ENCODE assay signal across 7 cellular contexts in genomic region chr18:77056399-77057015, GRCh38.
DNase-seq lines count a peak whose midpoint lies in the region; ATAC-seq lines count a peak whose summit lies in the region.

No MANE protein-coding gene starts in this region.

- H3K4me3 Mint-ChIP-seq in activated CD4-positive, alpha-beta memory T cell treated with anti-CD3 and anti-CD28 coated beads for 36 hours = peak overlapping the region; percentile 81
- peak overlapping the region; percentile 69 for H3K4me3 Mint-ChIP-seq in stimulated activated effector memory CD8-positive, alpha-beta T cell treated with anti-CD3 and anti-CD28 coated beads, Interleukin-12 subunit alpha, Interleukin-12 subunit beta, amount 100 ng/mL, for 72 hours

- CTCF ChIA-PET in activated CD4-positive, alpha-beta memory T cell treated with anti-CD3 and anti-CD28 coated beads for 36 hours (lab: Charles Lee) = interaction anchor here (0.9 to 11.9 kb wide), 8 partner anchors 9 to 253 kb away, joined by 3 to 88 read pairs (median 4); no protein-coding TSS in a partner anchor

- intact Hi-C loops in activated CD4-positive, alpha-beta memory T cell treated with anti-CD3 and anti-CD28 coated beads for 36 hours (cut with micrococcal nuclease) = no loop called here

- POLR2A ChIA-PET in activated CD4-positive, alpha-beta memory T cell treated with anti-CD3 and anti-CD28 coated beads for 36 hours (lab: Charles Lee) = interaction anchor here (1.2 kb wide), 1 partner anchor 10 kb away, joined by 4 read pairs; no protein-coding TSS in a partner anchor

- H3K27ac Mint-ChIP-seq in activated CD4-positive, alpha-beta memory T cell treated with anti-CD3 and anti-CD28 coated beads for 36 hours = peak overlapping the region; percentile 96
- peak overlapping the region; percentile 98 for H3K27ac Mint-ChIP-seq in stimulated activated effector memory CD8-positive, alpha-beta T cell treated with anti-CD3 and anti-CD28 coated beads, Interleukin-12 subunit alpha, Interleukin-12 subunit beta, amount 100 ng/mL, for 72 hours

- H3K27me3 Mint-ChIP-seq in activated CD4-positive, alpha-beta memory T cell treated with anti-CD3 and anti-CD28 coated beads for 36 hours = no peaks in the 10 kb centered on the region

- no peaks in the 10 kb centered on the region for H3K9me3 Mint-ChIP-seq in activated CD4-positive, alpha-beta memory T cell treated with anti-CD3 and anti-CD28 coated beads for 36 hours
- H3K9me3 Mint-ChIP-seq in stimulated activated effector memory CD8-positive, alpha-beta T cell treated with anti-CD3 and anti-CD28 coated beads, Interleukin-12 subunit alpha, Interleukin-12 subunit beta, amount 100 ng/mL, for 72 hours = no peaks in the 10 kb centered on the region

- DNase-seq in HuH-7 (ENCODE audit: low spot score) (peak; percentile 50), iPS-NIHi11 (ENCODE audit: low spot score) (peak; percentile 52), DMS79 (lab: John Stamatoyannopoulos, UW) (no peak), NK-92 (lab: John Stamatoyannopoulos, UW; ENCODE audit: unreplicated experiment) (no peak)
- DNase-seq in activated CD4-positive, alpha-beta memory T cell treated with anti-CD3 and anti-CD28 coated beads for 36 hours = no peak
- DNase-seq in stimulated activated effector memory CD8-positive, alpha-beta T cell treated with anti-CD3 and anti-CD28 coated beads, Interleukin-12 subunit alpha, Interleukin-12 subunit beta, amount 100 ng/mL, for 72 hours (ENCODE audit: low spot score in 2 of 2) = no peak

- H3K36me3 Mint-ChIP-seq in activated CD4-positive, alpha-beta memory T cell treated with anti-CD3 and anti-CD28 coated beads for 36 hours = peaks cover 14% of the 10 kb centered on the region
- peaks cover 61% of the 10 kb centered on the region for H3K36me3 Mint-ChIP-seq in stimulated activated effector memory CD8-positive, alpha-beta T cell treated with anti-CD3 and anti-CD28 coated beads, Interleukin-12 subunit alpha, Interleukin-12 subunit beta, amount 100 ng/mL, for 72 hours

- no peak for ATAC-seq in stimulated activated effector memory CD8-positive, alpha-beta T cell treated with anti-CD3 and anti-CD28 coated beads, Interleukin-12 subunit alpha, Interleukin-12 subunit beta, amount 100 ng/mL, for 72 hours
- no peak for ATAC-seq in GM18907 (IDR thresholded peaks at IDR 0.05; ENCODE audit: unreplicated experiment)

- peaks cover 80% of the 10 kb centered on the region for H3K4me1 Mint-ChIP-seq in activated CD4-positive, alpha-beta memory T cell treated with anti-CD3 and anti-CD28 coated beads for 36 hours (ENCODE audit: low read depth)
- H3K4me1 Mint-ChIP-seq in stimulated activated effector memory CD8-positive, alpha-beta T cell treated with anti-CD3 and anti-CD28 coated beads, Interleukin-12 subunit alpha, Interleukin-12 subunit beta, amount 100 ng/mL, for 72 hours = peaks cover 75% of the 10 kb centered on the region

Comparison
In these comparisons a context has a peak if more than half of its experiments do, and no peak if none do; other contexts are left out.
1. DNase-seq: peak in HuH-7 (single experiment) and iPS-NIHi11 (single experiment); none in activated CD4-positive, alpha-beta memory T cell treated with anti-CD3 and anti-CD28 coated beads for 36 hours (single experiment), stimulated activated effector memory CD8-positive, alpha-beta T cell treated with anti-CD3 and anti-CD28 coated beads, Interleukin-12 subunit alpha, Interleukin-12 subunit beta, amount 100 ng/mL, for 72 hours (0 of 2), DMS79 (single experiment) and NK-92 (single experiment).